Comparison of ENCODE assay signal across 28 cellular contexts in genomic region chr21:46570119-46570518, GRCh38. TPM values are rescaled to one million over a fixed set of nuclear protein-coding genes. Genes with fewer than 3 reads are reported as not detected.
"Had no signal": no experiment of that assay in that cellular context is flagged by ENCODE, and none has a peak within 500 bp of the region (broad histone marks: within the 10 kb centered on the region; RNA-seq: fewer than 3 reads in every experiment).

No MANE protein-coding gene starts in this region.

- H3K36me3 ChIP-seq: colonic mucosa, uterus had no signal

- H3K27ac Mint-ChIP-seq: activated CD8-positive, alpha-beta T cell treated with anti-CD3 and anti-CD28 coated beads, Interleukin-2, amount 10 ng/mL, durations not matched to agents 7 days and 5 days; brain; stimulated activated naive CD8-positive, alpha-beta T cell treated with anti-CD3 and anti-CD28 coated beads, Interleukin-15, amount 100 ng/mL, for 72 hours; T-helper 2 cell treated with Interferon-gamma antibody and Interleukin-4, amounts not matched to agents 5 μg/mL and 100 μg/mL, for 36 hours had no signal

- H3K4me1 ChIP-seq: colonic mucosa, esophagus muscularis mucosa, lower lobe of right lung, pancreas, right lobe of liver, tibial nerve, uterus had no signal

- H3K27ac ChIP-seq: colonic mucosa, esophagus muscularis mucosa, lower lobe of right lung, pancreas, right lobe of liver, skin epidermis, tibial nerve, uterus, VCaP had no signal

- DNase-seq: activated CD4-positive, alpha-beta T cell treated with anti-CD3 and anti-CD28 coated beads, Interleukin-2, amount 50 U/mL, for 1 hour; activated CD4-positive, CD25-positive, alpha-beta regulatory T cell treated with anti-CD3 and anti-CD28 coated beads, Interleukin-2, amount 50 U/mL, for 72 hours; activated CD8-positive, alpha-beta T cell treated with anti-CD3 and anti-CD28 coated beads, Interleukin-2, amount 10 ng/mL, durations not matched to agents 7 days and 5 days; activated gamma-delta T cell treated with Interleukin-2 at 50 U/mL for 16 hours; aorta; caudate nucleus; colonic mucosa; glutamatergic neuron; hypothalamus; islet precursor cell; left colon; lower lobe of right lung; mesendoderm; mucosa of descending colon; pancreas; right lobe of liver; stimulated activated CD4-positive, alpha-beta T cell treated with anti-CD3 and anti-CD28 coated beads, Interleukin-2, amount 100 ng/mL, for 24 hours; stimulated activated naive CD8-positive, alpha-beta T cell treated with anti-CD3 and anti-CD28 coated beads, Interleukin-15, amount 100 ng/mL, for 72 hours; uterus had no signal

- H3K27me3 ChIP-seq: colonic mucosa, esophagus muscularis mucosa, pancreas, right lobe of liver, tibial nerve, uterus had no signal

- H3K4me3 Mint-ChIP-seq: activated CD8-positive, alpha-beta T cell treated with anti-CD3 and anti-CD28 coated beads, Interleukin-2, amount 10 ng/mL, durations not matched to agents 7 days and 5 days; activated naive CD4-positive, alpha-beta T cell treated with anti-CD3 and anti-CD28 coated beads, Interleukin-2, amount 50 U/mL, for 24 hours; brain; stimulated activated effector memory CD8-positive, alpha-beta T cell treated with anti-CD3 and anti-CD28 coated beads, Interleukin-12 subunit alpha, Interleukin-12 subunit beta, amount 100 ng/mL, for 72 hours; stimulated activated naive CD8-positive, alpha-beta T cell treated with anti-CD3 and anti-CD28 coated beads, Interleukin-15, amount 100 ng/mL, for 72 hours; T-helper 2 cell treated with Interferon-gamma antibody and Interleukin-4, amounts not matched to agents 5 μg/mL and 100 μg/mL, for 36 hours had no signal

- H3K4me3 ChIP-seq: colonic mucosa, esophagus muscularis mucosa, lower lobe of right lung, mucosa of descending colon, pancreas, right lobe of liver, skin epidermis, tibial nerve, uterus had no signal

- ATAC-seq: activated CD8-positive, alpha-beta T cell treated with anti-CD3 and anti-CD28 coated beads, Interleukin-2, amount 10 ng/mL, durations not matched to agents 7 days and 5 days; left colon; lower lobe of right lung; mucosa of descending colon; pancreas; right lobe of liver; stimulated activated effector memory CD8-positive, alpha-beta T cell treated with anti-CD3 and anti-CD28 coated beads, Interleukin-12 subunit alpha, Interleukin-12 subunit beta, amount 100 ng/mL, for 72 hours; stimulated activated naive CD8-positive, alpha-beta T cell treated with anti-CD3 and anti-CD28 coated beads, Interleukin-15, amount 100 ng/mL, for 72 hours had no signal

- H3K27me3 Mint-ChIP-seq: activated naive CD4-positive, alpha-beta T cell treated with anti-CD3 and anti-CD28 coated beads, Interleukin-2, amount 50 U/mL, for 24 hours; brain; stimulated activated naive CD8-positive, alpha-beta T cell treated with anti-CD3 and anti-CD28 coated beads, Interleukin-15, amount 100 ng/mL, for 72 hours had no signal

- H3K9me3 ChIP-seq: colonic mucosa, lower lobe of right lung, pancreas, uterus had no signal

- H3K4me1 Mint-ChIP-seq: brain; stimulated activated effector memory CD8-positive, alpha-beta T cell treated with anti-CD3 and anti-CD28 coated beads, Interleukin-12 subunit alpha, Interleukin-12 subunit beta, amount 100 ng/mL, for 72 hours had no signal

RNA-seq across cellular contexts. Expression of gene S100B, which starts 34.8 kb away (rescaled TPM):
- total RNA-seq: pulmonary artery endothelial cell had no signal
